In the genomic region with DNA sequence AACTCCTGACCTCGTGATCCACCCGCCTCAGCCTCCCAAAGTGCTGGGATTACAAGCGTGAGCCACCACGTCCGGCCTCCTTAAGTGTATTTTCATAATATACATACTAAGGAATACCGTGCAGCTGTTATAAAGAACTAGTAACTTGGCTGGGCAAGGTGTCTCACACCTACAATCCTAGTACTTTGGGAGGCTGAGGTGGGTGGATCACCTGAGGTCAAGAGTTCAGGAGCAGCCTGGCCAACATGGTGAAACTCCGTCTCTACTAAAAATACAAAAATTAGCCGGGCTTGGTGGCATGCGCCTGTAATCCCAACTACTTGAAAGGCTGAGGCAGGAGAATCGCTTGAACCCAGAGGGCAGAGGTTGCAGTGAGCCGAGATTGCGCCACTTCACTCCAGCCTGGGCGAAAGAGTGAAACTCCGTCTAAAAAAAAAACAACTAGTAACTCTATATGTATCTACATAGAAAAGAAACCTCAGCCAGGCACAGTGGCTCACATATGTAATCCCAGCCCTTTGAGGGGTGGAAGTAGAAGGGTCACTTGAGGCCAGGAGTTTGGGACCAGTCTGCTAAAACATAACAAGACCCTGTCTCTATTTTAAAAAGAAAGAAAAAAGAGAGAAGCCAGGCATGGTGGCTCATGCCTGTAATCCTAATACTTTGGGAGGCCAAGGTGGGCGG, we compare ENCODE assay signal across 2 cellular contexts.
TF ChIP-seq lines count a peak whose summit lies in the region.
"Not testable (repeated sequence)": the region's sequence is repeated elsewhere in the genome, so short reads cannot be mapped to it uniquely, and the experiment has no call there.

No MANE protein-coding gene starts in this region.

TF ChIP-seq in K562, 482 proteins besides CTCF, POLR2A, EP300 and RAD21:
- 0 out of 2 replicates have a peak, but pooled peaks have one; percentile 12 for TF ChIP-seq CEBPB (tag; IDR thresholded peaks at IDR 0.05)

TF ChIP-seq in HepG2, 621 proteins besides CTCF, POLR2A, EP300 and RAD21 (continues in another document):
- TF ChIP-seq TOPORS (CRISPR knock-in tag; IDR thresholded peaks at IDR 0.05), result peak; percentile 54; the same call in 1 of the 2 replicates
- peak; percentile 93 for TF ChIP-seq ZMYM3 (CRISPR knock-in tag; IDR thresholded peaks at IDR 0.05)
- peak; percentile 12; the same call in 1 of the 2 replicates for TF ChIP-seq ZBTB38 (CRISPR knock-in tag; IDR thresholded peaks at IDR 0.05)
- TF ChIP-seq FOXK1 (CRISPR knock-in tag; IDR thresholded peaks at IDR 0.05; ENCODE audit: borderline replicate concordance, low read depth), result 0 out of 2 replicates have a peak, but pooled peaks have one; percentile 3
- TF ChIP-seq, protein P1, sequence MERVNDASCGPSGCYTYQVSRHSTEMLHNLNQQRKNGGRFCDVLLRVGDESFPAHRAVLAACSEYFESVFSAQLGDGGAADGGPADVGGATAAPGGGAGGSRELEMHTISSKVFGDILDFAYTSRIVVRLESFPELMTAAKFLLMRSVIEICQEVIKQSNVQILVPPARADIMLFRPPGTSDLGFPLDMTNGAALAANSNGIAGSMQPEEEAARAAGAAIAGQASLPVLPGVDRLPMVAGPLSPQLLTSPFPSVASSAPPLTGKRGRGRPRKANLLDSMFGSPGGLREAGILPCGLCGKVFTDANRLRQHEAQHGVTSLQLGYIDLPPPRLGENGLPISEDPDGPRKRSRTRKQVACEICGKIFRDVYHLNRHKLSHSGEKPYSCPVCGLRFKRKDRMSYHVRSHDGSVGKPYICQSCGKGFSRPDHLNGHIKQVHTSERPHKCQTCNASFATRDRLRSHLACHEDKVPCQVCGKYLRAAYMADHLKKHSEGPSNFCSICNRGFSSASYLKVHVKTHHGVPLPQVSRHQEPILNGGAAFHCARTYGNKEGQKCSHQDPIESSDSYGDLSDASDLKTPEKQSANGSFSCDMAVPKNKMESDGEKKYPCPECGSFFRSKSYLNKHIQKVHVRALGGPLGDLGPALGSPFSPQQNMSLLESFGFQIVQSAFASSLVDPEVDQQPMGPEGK (CRISPR knock-in tag; IDR thresholded peaks at IDR 0.05), result 0 out of 2 replicates have a peak, but pooled peaks have one; percentile 20
- TF ChIP-seq SPEN (CRISPR knock-in tag; IDR thresholded peaks at IDR 0.05; ENCODE audit: low read depth), result 0 out of 2 replicates have a peak, but pooled peaks have one; percentile 21
- TF ChIP-seq MTA1 (CRISPR knock-in tag; IDR thresholded peaks at IDR 0.05; ENCODE audit: borderline replicate concordance), result peak; percentile 76; the same call in 1 of the 2 replicates
- TF ChIP-seq RXRB (CRISPR knock-in tag; IDR thresholded peaks at IDR 0.05; ENCODE audit: borderline replicate concordance), result peak; percentile 54
- TF ChIP-seq, protein P2, sequence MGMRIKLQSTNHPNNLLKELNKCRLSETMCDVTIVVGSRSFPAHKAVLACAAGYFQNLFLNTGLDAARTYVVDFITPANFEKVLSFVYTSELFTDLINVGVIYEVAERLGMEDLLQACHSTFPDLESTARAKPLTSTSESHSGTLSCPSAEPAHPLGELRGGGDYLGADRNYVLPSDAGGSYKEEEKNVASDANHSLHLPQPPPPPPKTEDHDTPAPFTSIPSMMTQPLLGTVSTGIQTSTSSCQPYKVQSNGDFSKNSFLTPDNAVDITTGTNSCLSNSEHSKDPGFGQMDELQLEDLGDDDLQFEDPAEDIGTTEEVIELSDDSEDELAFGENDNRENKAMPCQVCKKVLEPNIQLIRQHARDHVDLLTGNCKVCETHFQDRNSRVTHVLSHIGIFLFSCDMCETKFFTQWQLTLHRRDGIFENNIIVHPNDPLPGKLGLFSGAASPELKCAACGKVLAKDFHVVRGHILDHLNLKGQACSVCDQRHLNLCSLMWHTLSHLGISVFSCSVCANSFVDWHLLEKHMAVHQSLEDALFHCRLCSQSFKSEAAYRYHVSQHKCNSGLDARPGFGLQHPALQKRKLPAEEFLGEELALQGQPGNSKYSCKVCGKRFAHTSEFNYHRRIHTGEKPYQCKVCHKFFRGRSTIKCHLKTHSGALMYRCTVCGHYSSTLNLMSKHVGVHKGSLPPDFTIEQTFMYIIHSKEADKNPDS (CRISPR knock-in tag; IDR thresholded peaks at IDR 0.05), result peak; percentile 79; the same call in 1 of the 2 replicates
- TF ChIP-seq CBX1 (IDR thresholded peaks at IDR 0.05; ENCODE audit: low read depth), result peak; percentile 62
- TF ChIP-seq HMG20A (CRISPR knock-in tag; IDR thresholded peaks at IDR 0.05; ENCODE audit: borderline replicate concordance), result 0 out of 2 replicates have a peak, but pooled peaks have one; percentile 12
- TF ChIP-seq DPF2 (CRISPR knock-in tag; IDR thresholded peaks at IDR 0.05; ENCODE audit: borderline replicate concordance, low read depth), result peak; percentile 70; the same call in 1 of the 2 replicates
- 0 out of 2 replicates have a peak, but pooled peaks have one; percentile 25 for TF ChIP-seq SMYD3 (CRISPR knock-in tag; IDR thresholded peaks at IDR 0.05)
- TF ChIP-seq RARA (CRISPR knock-in tag; IDR thresholded peaks at IDR 0.05), result peak; percentile 82
- TF ChIP-seq TCF7 (IDR thresholded peaks at IDR 0.05; ENCODE audit: low read depth), result peak; percentile 58; the same call in 1 of the 2 replicates
- peak; percentile 77; the same call in 1 of the 2 replicates for TF ChIP-seq KAT7 (CRISPR knock-in tag; IDR thresholded peaks at IDR 0.05; ENCODE audit: borderline replicate concordance)
- TF ChIP-seq ZNF777 (CRISPR knock-in tag; IDR thresholded peaks at IDR 0.05), result peak; percentile 65; the same call in 1 of the 2 replicates
- TF ChIP-seq ZNF441 (CRISPR knock-in tag; IDR thresholded peaks at IDR 0.05; ENCODE audit: borderline replicate concordance), result peak; percentile 99
- TF ChIP-seq SMAD3 (CRISPR knock-in tag; IDR thresholded peaks at IDR 0.05), result 0 out of 2 replicates have a peak, but pooled peaks have one; percentile 45
- TF ChIP-seq GZF1 (CRISPR knock-in tag; IDR thresholded peaks at IDR 0.05), result peak; percentile 75; the same call in 1 of the 2 replicates
- TF ChIP-seq, protein P3, sequence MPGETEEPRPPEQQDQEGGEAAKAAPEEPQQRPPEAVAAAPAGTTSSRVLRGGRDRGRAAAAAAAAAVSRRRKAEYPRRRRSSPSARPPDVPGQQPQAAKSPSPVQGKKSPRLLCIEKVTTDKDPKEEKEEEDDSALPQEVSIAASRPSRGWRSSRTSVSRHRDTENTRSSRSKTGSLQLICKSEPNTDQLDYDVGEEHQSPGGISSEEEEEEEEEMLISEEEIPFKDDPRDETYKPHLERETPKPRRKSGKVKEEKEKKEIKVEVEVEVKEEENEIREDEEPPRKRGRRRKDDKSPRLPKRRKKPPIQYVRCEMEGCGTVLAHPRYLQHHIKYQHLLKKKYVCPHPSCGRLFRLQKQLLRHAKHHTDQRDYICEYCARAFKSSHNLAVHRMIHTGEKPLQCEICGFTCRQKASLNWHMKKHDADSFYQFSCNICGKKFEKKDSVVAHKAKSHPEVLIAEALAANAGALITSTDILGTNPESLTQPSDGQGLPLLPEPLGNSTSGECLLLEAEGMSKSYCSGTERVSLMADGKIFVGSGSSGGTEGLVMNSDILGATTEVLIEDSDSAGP (CRISPR knock-in tag; IDR thresholded peaks at IDR 0.05; ENCODE audit: borderline replicate concordance), result peak; percentile 48
- TF ChIP-seq ZFX (CRISPR knock-in tag; IDR thresholded peaks at IDR 0.05; ENCODE audit: low read depth), result peak; percentile 30; the same call in 1 of the 2 replicates
- peak; percentile 71 for TF ChIP-seq PHF21A (CRISPR knock-in tag; IDR thresholded peaks at IDR 0.05)
- TF ChIP-seq ZNF607 (CRISPR knock-in tag; IDR thresholded peaks at IDR 0.05; ENCODE audit: borderline replicate concordance), result 0 out of 2 replicates have a peak, but pooled peaks have one; percentile 61
- TF ChIP-seq, protein P4, sequence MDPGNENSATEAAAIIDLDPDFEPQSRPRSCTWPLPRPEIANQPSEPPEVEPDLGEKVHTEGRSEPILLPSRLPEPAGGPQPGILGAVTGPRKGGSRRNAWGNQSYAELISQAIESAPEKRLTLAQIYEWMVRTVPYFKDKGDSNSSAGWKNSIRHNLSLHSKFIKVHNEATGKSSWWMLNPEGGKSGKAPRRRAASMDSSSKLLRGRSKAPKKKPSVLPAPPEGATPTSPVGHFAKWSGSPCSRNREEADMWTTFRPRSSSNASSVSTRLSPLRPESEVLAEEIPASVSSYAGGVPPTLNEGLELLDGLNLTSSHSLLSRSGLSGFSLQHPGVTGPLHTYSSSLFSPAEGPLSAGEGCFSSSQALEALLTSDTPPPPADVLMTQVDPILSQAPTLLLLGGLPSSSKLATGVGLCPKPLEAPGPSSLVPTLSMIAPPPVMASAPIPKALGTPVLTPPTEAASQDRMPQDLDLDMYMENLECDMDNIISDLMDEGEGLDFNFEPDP (CRISPR knock-in tag; conservative IDR thresholded peaks at IDR 0.05), result peak; percentile 94; the same call in 1 of the 2 replicates
- peak; percentile 41; the same call in 1 of the 2 replicates for TF ChIP-seq FOSL2 (CRISPR knock-in tag; IDR thresholded peaks at IDR 0.05)
- TF ChIP-seq ZMYM4 (CRISPR knock-in tag; IDR thresholded peaks at IDR 0.05), result peak; percentile 82
- peak; percentile 39; the same call in 1 of the 2 replicates for TF ChIP-seq SNAPC2 (CRISPR knock-in tag; IDR thresholded peaks at IDR 0.05)
- TF ChIP-seq ZNF775 (CRISPR knock-in tag; IDR thresholded peaks at IDR 0.05; ENCODE audit: borderline replicate concordance), result 0 out of 2 replicates have a peak, but pooled peaks have one; percentile 70
- TF ChIP-seq ZBTB7B (CRISPR knock-in tag; IDR thresholded peaks at IDR 0.05), result peak; percentile 24; the same call in 1 of the 2 replicates
- TF ChIP-seq, protein P5, sequence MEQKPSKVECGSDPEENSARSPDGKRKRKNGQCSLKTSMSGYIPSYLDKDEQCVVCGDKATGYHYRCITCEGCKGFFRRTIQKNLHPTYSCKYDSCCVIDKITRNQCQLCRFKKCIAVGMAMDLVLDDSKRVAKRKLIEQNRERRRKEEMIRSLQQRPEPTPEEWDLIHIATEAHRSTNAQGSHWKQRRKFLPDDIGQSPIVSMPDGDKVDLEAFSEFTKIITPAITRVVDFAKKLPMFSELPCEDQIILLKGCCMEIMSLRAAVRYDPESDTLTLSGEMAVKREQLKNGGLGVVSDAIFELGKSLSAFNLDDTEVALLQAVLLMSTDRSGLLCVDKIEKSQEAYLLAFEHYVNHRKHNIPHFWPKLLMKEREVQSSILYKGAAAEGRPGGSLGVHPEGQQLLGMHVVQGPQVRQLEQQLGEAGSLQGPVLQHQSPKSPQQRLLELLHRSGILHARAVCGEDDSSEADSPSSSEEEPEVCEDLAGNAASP (CRISPR knock-in tag; IDR thresholded peaks at IDR 0.05; ENCODE audit: borderline replicate concordance), result peak; percentile 64; the same call in 1 of the 2 replicates
- TF ChIP-seq NR2F6 (IDR thresholded peaks at IDR 0.05), result peak; percentile 79
- TF ChIP-seq NR2F6 (CRISPR knock-in tag; IDR thresholded peaks at IDR 0.05), result peak; percentile 79; the same call in 1 of the 2 replicates
- TF ChIP-seq RCOR2 (CRISPR knock-in tag; IDR thresholded peaks at IDR 0.05), result peak; percentile 67; the same call in 1 of the 2 replicates
- TF ChIP-seq KDM2A (CRISPR knock-in tag; IDR thresholded peaks at IDR 0.05; ENCODE audit: borderline replicate concordance, low read depth), result 0 out of 2 replicates have a peak, but pooled peaks have one; percentile 14
- TF ChIP-seq, protein P6, sequence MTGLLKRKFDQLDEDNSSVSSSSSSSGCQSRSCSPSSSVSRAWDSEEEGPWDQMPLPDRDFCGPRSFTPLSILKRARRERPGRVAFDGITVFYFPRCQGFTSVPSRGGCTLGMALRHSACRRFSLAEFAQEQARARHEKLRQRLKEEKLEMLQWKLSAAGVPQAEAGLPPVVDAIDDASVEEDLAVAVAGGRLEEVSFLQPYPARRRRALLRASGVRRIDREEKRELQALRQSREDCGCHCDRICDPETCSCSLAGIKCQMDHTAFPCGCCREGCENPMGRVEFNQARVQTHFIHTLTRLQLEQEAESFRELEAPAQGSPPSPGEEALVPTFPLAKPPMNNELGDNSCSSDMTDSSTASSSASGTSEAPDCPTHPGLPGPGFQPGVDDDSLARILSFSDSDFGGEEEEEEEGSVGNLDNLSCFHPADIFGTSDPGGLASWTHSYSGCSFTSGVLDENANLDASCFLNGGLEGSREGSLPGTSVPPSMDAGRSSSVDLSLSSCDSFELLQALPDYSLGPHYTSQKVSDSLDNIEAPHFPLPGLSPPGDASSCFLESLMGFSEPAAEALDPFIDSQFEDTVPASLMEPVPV (CRISPR knock-in tag; IDR thresholded peaks at IDR 0.05), result 0 out of 2 replicates have a peak, but pooled peaks have one; percentile 36
- peak; percentile 91 for TF ChIP-seq CEBPG (CRISPR knock-in tag; IDR thresholded peaks at IDR 0.05)
- 0 out of 2 replicates have a peak, but pooled peaks have one; percentile 24 for TF ChIP-seq ZMAT3 (CRISPR knock-in tag; conservative IDR thresholded peaks at IDR 0.05)
- TF ChIP-seq, protein P7, sequence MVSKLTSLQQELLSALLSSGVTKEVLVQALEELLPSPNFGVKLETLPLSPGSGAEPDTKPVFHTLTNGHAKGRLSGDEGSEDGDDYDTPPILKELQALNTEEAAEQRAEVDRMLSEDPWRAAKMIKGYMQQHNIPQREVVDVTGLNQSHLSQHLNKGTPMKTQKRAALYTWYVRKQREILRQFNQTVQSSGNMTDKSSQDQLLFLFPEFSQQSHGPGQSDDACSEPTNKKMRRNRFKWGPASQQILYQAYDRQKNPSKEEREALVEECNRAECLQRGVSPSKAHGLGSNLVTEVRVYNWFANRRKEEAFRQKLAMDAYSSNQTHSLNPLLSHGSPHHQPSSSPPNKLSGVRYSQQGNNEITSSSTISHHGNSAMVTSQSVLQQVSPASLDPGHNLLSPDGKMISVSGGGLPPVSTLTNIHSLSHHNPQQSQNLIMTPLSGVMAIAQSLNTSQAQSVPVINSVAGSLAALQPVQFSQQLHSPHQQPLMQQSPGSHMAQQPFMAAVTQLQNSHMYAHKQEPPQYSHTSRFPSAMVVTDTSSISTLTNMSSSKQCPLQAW (CRISPR knock-in tag; IDR thresholded peaks at IDR 0.05), result 0 out of 2 replicates have a peak, but pooled peaks have one; percentile 15
- TF ChIP-seq SOX6 (IDR thresholded peaks at IDR 0.05), result not testable (repeated sequence)
- peak; percentile 81 for TF ChIP-seq SOX6 (CRISPR knock-in tag; IDR thresholded peaks at IDR 0.05)
